In genomic region chr1:64172458-64172983, GRCh38 we compare ENCODE assay signal across 11 cellular contexts. TPM values are rescaled to one million over a fixed set of nuclear protein-coding genes. Genes with fewer than 3 reads are reported as not detected.
DNase-seq lines count a peak whose midpoint lies in the region; ATAC-seq and TF ChIP-seq lines count a peak whose summit lies in the region.
"Had no signal": no experiment of that assay in that cellular context is flagged by ENCODE, and none has a peak within 500 bp of the region (broad histone marks: within the 10 kb centered on the region; RNA-seq: fewer than 3 reads in every experiment).

No MANE protein-coding gene starts in this region.

- CTCF ChIA-PET in SK-N-SH (lab: Yijun Ruan, JAX): interaction anchor here (1.1 to 3.1 kb wide), 11 partner anchors 9 to 556 kb away, joined by 3 to 16 read pairs (median 4); no protein-coding TSS in a partner anchor
- CTCF ChIA-PET in activated CD8-positive, alpha-beta memory T cell treated with anti-CD3 and anti-CD28 coated beads, Interleukin-2, amount 10 ng/mL, durations not matched to agents 7 days and 5 days (lab: Charles Lee): no interaction called here

- no peaks in the 10 kb centered on the region for H3K79me2 ChIP-seq in SK-N-SH (ENCODE audit: insufficient read depth)

- H3K9ac ChIP-seq in SK-N-SH (peak overlapping the region; percentile 47; the same call in 1 of the 2 replicates), skeletal muscle satellite cell (ENCODE audit: low read depth, low read length) (peak overlapping the region; percentile 4)

- H3K27ac ChIP-seq in SK-N-SH (ENCODE audit: low read depth in 2 of 2, low read length in 1 of 2): peak overlapping the region; percentile 91 to 100
- H3K27ac ChIP-seq: gastroesophageal sphincter, testis had no signal

- H3K4me1 ChIP-seq in SK-N-SH (ENCODE audit: control insufficient read depth in 1 of 2, insufficient read depth in 2 of 2, low read depth in 1 of 2, low read length in 1 of 2): peaks cover 33 to 50% of the 10 kb centered on the region in 2 experiments
- peaks cover 24% of the 10 kb centered on the region for H3K4me1 ChIP-seq in skeletal muscle satellite cell (ENCODE audit: control insufficient read depth, insufficient read depth, low read length)

- WGBS in SK-N-SH (ENCODE audit: low lambda C conversion rate): 4% methylated on average over 3 of the region's 3 CpGs

- peak overlapping the region; percentile 51 for H3K4me2 ChIP-seq in SK-N-SH
- peak overlapping the region; percentile 42 for H3K4me2 ChIP-seq in skeletal muscle satellite cell (ENCODE audit: low read length)

- POLR2A ChIA-PET in SK-N-SH (lab: Yijun Ruan, JAX): interaction anchor here (1.0 to 2.0 kb wide), 2 partner anchors 11 to 71 kb away, joined by 4 to 11 read pairs; no protein-coding TSS in a partner anchor

- H3K4me3 ChIP-seq in SK-N-SH (ENCODE audit: low read depth in 2 of 2, low read length in 1 of 2): peak overlapping the region in 1 of 2 experiments; percentile 24; a peak in 1 of 4 replicates
- H3K4me3 ChIP-seq in skeletal muscle satellite cell (ENCODE audit: low read length): no peak overlapping the region
- H3K4me3 ChIP-seq: gastroesophageal sphincter, testis had no signal

- H4K20me1 ChIP-seq in SK-N-SH (ENCODE audit: insufficient read depth): no peaks in the 10 kb centered on the region

- peak; percentile 48 for DNase-seq in NCI-H2171 treated with DMSO at 0.1 percent for 48 hours (lab: John Stamatoyannopoulos, UW)
- DNase-seq in NCI-H2171 (lab: John Stamatoyannopoulos, UW): no peak
- DNase-seq in LoVo (ENCODE audit: low spot score): peak; percentile 32
- DNase-seq in SK-N-SH: peak; percentile 52
- DNase-seq in activated CD8-positive, alpha-beta memory T cell treated with anti-CD3 and anti-CD28 coated beads, Interleukin-2, amount 10 ng/mL, durations not matched to agents 7 days and 5 days: no peak
- no peak for DNase-seq in nephron progenitor cell
- no peak for DNase-seq in 8988T
- DNase-seq: NCI-H524, testis had no signal

- H3K36me3 ChIP-seq in SK-N-SH (replicated peaks in 1 of 2; ENCODE audit: control insufficient read depth in 1 of 2, insufficient read depth in 2 of 2, low read length in 1 of 2) (peaks cover 0 to 20% of the 10 kb centered on the region in 2 experiments), skeletal muscle satellite cell (ENCODE audit: insufficient read depth, low read length) (peaks cover 16% of the 10 kb centered on the region)

- H3K36me3 Mint-ChIP-seq in activated CD8-positive, alpha-beta memory T cell treated with anti-CD3 and anti-CD28 coated beads, Interleukin-2, amount 10 ng/mL, durations not matched to agents 7 days and 5 days: no peaks in the 10 kb centered on the region
- peaks cover 34% of the 10 kb centered on the region for H3K36me3 Mint-ChIP-seq in nephron progenitor cell (ENCODE audit: low read depth)

- no peaks in the 10 kb centered on the region for H3K9me2 ChIP-seq in SK-N-SH

- peak; percentile 55 to 92; a peak in 3 of 4 replicates for TF ChIP-seq EP300 in SK-N-SH (IDR thresholded peaks at IDR 0.05; ENCODE audit: borderline replicate concordance in 1 of 2, low read depth in 1 of 2, low read length in 1 of 2)

- H3K4me1 Mint-ChIP-seq in activated CD8-positive, alpha-beta memory T cell treated with anti-CD3 and anti-CD28 coated beads, Interleukin-2, amount 10 ng/mL, durations not matched to agents 7 days and 5 days: peaks cover 10% of the 10 kb centered on the region
- H3K4me1 Mint-ChIP-seq in nephron progenitor cell: peaks cover 15% of the 10 kb centered on the region

- no peaks in the 10 kb centered on the region for H3K27me3 ChIP-seq in SK-N-SH (ENCODE audit: insufficient read depth)
- no peaks in the 10 kb centered on the region for H3K27me3 ChIP-seq in skeletal muscle satellite cell (ENCODE audit: control insufficient read depth, insufficient read depth, low read length)
- H3K27me3 ChIP-seq: gastroesophageal sphincter, testis had no signal

- ATAC-seq in activated CD8-positive, alpha-beta memory T cell treated with anti-CD3 and anti-CD28 coated beads, Interleukin-2, amount 10 ng/mL, durations not matched to agents 7 days and 5 days: no peak
- ATAC-seq: gastroesophageal sphincter had no signal

- TF ChIP-seq RAD21 in SK-N-SH (IDR thresholded peaks at IDR 0.05; ENCODE audit: low read length): no peak; the same call in 1 of the 2 replicates

- H3F3A ChIP-seq in SK-N-SH (replicated peaks; ENCODE audit: insufficient read depth): peaks cover 20% of the 10 kb centered on the region

- H3K4me3 Mint-ChIP-seq in activated CD8-positive, alpha-beta memory T cell treated with anti-CD3 and anti-CD28 coated beads, Interleukin-2, amount 10 ng/mL, durations not matched to agents 7 days and 5 days: no peak overlapping the region
- H3K4me3 Mint-ChIP-seq in nephron progenitor cell: no peak overlapping the region

- H3K9me3 Mint-ChIP-seq in activated CD8-positive, alpha-beta memory T cell treated with anti-CD3 and anti-CD28 coated beads, Interleukin-2, amount 10 ng/mL, durations not matched to agents 7 days and 5 days (ENCODE audit: low read depth): peaks cover 3% of the 10 kb centered on the region
- H3K9me3 Mint-ChIP-seq in nephron progenitor cell: peaks cover 28% of the 10 kb centered on the region

- H3K27ac Mint-ChIP-seq in activated CD8-positive, alpha-beta memory T cell treated with anti-CD3 and anti-CD28 coated beads, Interleukin-2, amount 10 ng/mL, durations not matched to agents 7 days and 5 days: no peak overlapping the region
- H3K27ac Mint-ChIP-seq in nephron progenitor cell: no peak overlapping the region

- H3K9me3 ChIP-seq in SK-N-SH: no peaks in the 10 kb centered on the region
- no peaks in the 10 kb centered on the region for H3K9me3 ChIP-seq in skeletal muscle satellite cell (replicated peaks; ENCODE audit: low read length)
- H3K9me3 ChIP-seq: gastroesophageal sphincter, testis had no signal

- peaks cover 21% of the 10 kb centered on the region for H3K27me3 Mint-ChIP-seq in activated CD8-positive, alpha-beta memory T cell treated with anti-CD3 and anti-CD28 coated beads, Interleukin-2, amount 10 ng/mL, durations not matched to agents 7 days and 5 days
- H3K27me3 Mint-ChIP-seq in nephron progenitor cell (ENCODE audit: low read depth, poor library complexity): peaks cover 3% of the 10 kb centered on the region

- peak overlapping the region; percentile 71 for H2AFZ ChIP-seq in SK-N-SH (ENCODE audit: low read depth)

- TF ChIP-seq CTCF in SK-N-SH (IDR thresholded peaks at IDR 0.05) (no peak), nephron progenitor cell (IDR thresholded peaks at IDR 0.05) (no peak)

TF ChIP-seq in SK-N-SH, 30 proteins besides CTCF, POLR2A, EP300 and RAD21:
- TF ChIP-seq GATA2 (CRISPR knock-in tag; IDR thresholded peaks at IDR 0.05): no peak
- peak; percentile 43; the same call in 1 of the 2 replicates for TF ChIP-seq POLR2AphosphoS5 (IDR thresholded peaks at IDR 0.05; ENCODE audit: low read depth, low read length)
- TF ChIP-seq RCOR1 (IDR thresholded peaks at IDR 0.05; ENCODE audit: low read length): peak; percentile 52
- peak; percentile 76 for TF ChIP-seq NFIC (IDR thresholded peaks at IDR 0.05; ENCODE audit: borderline replicate concordance)
- TF ChIP-seq TAF1 (IDR thresholded peaks at IDR 0.05; ENCODE audit: borderline replicate concordance, low read depth, low read length): no peak
- peak; percentile 30; the same call in 1 of the 2 replicates for TF ChIP-seq TEAD4 (IDR thresholded peaks at IDR 0.05; ENCODE audit: borderline replicate concordance, insufficient read depth)
- peak; percentile 56 for TF ChIP-seq JUND (IDR thresholded peaks at IDR 0.05)
- TF ChIP-seq YY1 (IDR thresholded peaks at IDR 0.05; ENCODE audit: low read depth): peak; percentile 49; the same call in 1 of the 2 replicates
- TF ChIP-seq MAX (IDR thresholded peaks at IDR 0.05; ENCODE audit: low read depth): 0 out of 2 replicates have a peak, but pooled peaks have one; percentile 18
- peak; percentile 27; the same call in 1 of the 2 replicates for TF ChIP-seq MXI1 (IDR thresholded peaks at IDR 0.05; ENCODE audit: low read depth, low read length)
- peak; percentile 55 for TF ChIP-seq CHD2 (IDR thresholded peaks at IDR 0.05; ENCODE audit: low read length, partially characterized antibody)
- no peak for TF ChIP-seq SMC3 (IDR thresholded peaks at IDR 0.05; ENCODE audit: low read depth, low read length)
- TF ChIP-seq TCF12 (IDR thresholded peaks at IDR 0.05): peak; percentile 92
- TF ChIP-seq RXRA (IDR thresholded peaks at IDR 0.05; ENCODE audit: borderline replicate concordance, low read depth): peak; percentile 89
- TF ChIP-seq PBX3 (IDR thresholded peaks at IDR 0.05): peak; percentile 67; the same call in 1 of the 2 replicates
- TF ChIP-seq EZH2phosphoT487 (IDR thresholded peaks at IDR 0.05; ENCODE audit: borderline replicate concordance, low read depth): no peak

RNA-seq across cellular contexts. Expression of gene UBE2U, which starts 30.9 kb away (rescaled TPM):
- polyA plus RNA-seq in SK-N-SH (2012; rRNA removed): not detected in 2 replicates
- polyA plus RNA-seq in SK-N-SH (2012; cell fraction: cytosol; rRNA removed): not detected in 2 replicates
- 0.18 TPM in 1 of 2 replicates, not detected in the other for polyA plus RNA-seq in SK-N-SH (2012; cell fraction: nucleus; rRNA removed)
- not detected in 2 replicates for total RNA-seq in skeletal muscle satellite cell (2012; rRNA removed)
- total RNA-seq in activated CD8-positive, alpha-beta memory T cell treated with anti-CD3 and anti-CD28 coated beads, Interleukin-2, amount 10 ng/mL, durations not matched to agents 7 days and 5 days: not detected
- total RNA-seq: gastroesophageal sphincter had no signal

Comparison
In these comparisons a context has a peak if more than half of its experiments do, and no peak if none do; other contexts are left out.
1. DNase-seq: peak in NCI-H2171 treated with DMSO at 0.1 percent for 48 hours (single experiment), LoVo (single experiment) and SK-N-SH (single experiment); none in NCI-H2171 (single experiment), activated CD8-positive, alpha-beta memory T cell treated with anti-CD3 and anti-CD28 coated beads, Interleukin-2, amount 10 ng/mL, durations not matched to agents 7 days and 5 days (single experiment), nephron progenitor cell (single experiment) and 8988T (single experiment).